Comparison of ENCODE assay signal across 8 cellular contexts in genomic region chr1:201739492-201740085, GRCh38.
DNase-seq lines count a peak whose midpoint lies in the region; TF ChIP-seq lines count a peak whose summit lies in the region.

No MANE protein-coding gene starts in this region.

- DNase-seq in NCI-H2029 (lab: John Stamatoyannopoulos, UW) = peak; percentile 47
- DNase-seq in NCI-H2029 treated with DMSO at 0.1 percent for 48 hours (lab: John Stamatoyannopoulos, UW) = no peak
- peak; percentile 75 for DNase-seq in SKM-1 (lab: John Stamatoyannopoulos, UW; ENCODE audit: unreplicated experiment)
- DNase-seq in amygdala (lab: John Stamatoyannopoulos, UW) = peak in 29 of 56 donors; percentile 23 to 71 (median 49)
- peak; percentile 86 for DNase-seq in hepatocyte (ENCODE audit: low spot score)
- DNase-seq in retina = peak; percentile 86
- no peak for DNase-seq in NCI-H1694 treated with DMSO at 0.1 percent for 48 hours (lab: John Stamatoyannopoulos, UW)
- DNase-seq in H4 (ENCODE audit: low spot score) = no peak

- H4K20me1 ChIP-seq in hepatocyte (ENCODE audit: insufficient read depth, poor library complexity, severe bottlenecking) = no peaks in the 10 kb centered on the region

- no peaks in the 10 kb centered on the region for H3K27me3 ChIP-seq in hepatocyte

- H3K4me1 ChIP-seq in hepatocyte (ENCODE audit: insufficient read depth) = peaks cover 23% of the 10 kb centered on the region

- H3K4me3 ChIP-seq in hepatocyte = peak overlapping the region; percentile 99

- WGBS in hepatocyte (ENCODE audit: low lambda C conversion rate, missing lambda C conversion rate) = 1% methylated on average over 37 of the region's 38 CpGs

- no peaks in the 10 kb centered on the region for H3K36me3 ChIP-seq in hepatocyte (replicated peaks; ENCODE audit: insufficient read depth, low read depth)

- no peaks in the 10 kb centered on the region for H3K9me3 ChIP-seq in hepatocyte (ENCODE audit: low read depth)

- H3K9me2 ChIP-seq in hepatocyte (replicated peaks; ENCODE audit: insufficient read depth) = no peaks in the 10 kb centered on the region

- peak overlapping the region; percentile 81 for H3K27ac ChIP-seq in hepatocyte

- TF ChIP-seq CTCF in hepatocyte (IDR thresholded peaks at IDR 0.05; ENCODE audit: poor library complexity) = no peak

- peak overlapping the region; percentile 88 for H2AFZ ChIP-seq in hepatocyte

- H3K79me2 ChIP-seq in hepatocyte = peaks cover 54% of the 10 kb centered on the region

- H3K4me2 ChIP-seq in hepatocyte = peak overlapping the region; percentile 86

Comparison
In these comparisons a context has a peak if more than half of its experiments do, and no peak if none do; other contexts are left out.
1. DNase-seq: peak in NCI-H2029 (single experiment), SKM-1 (single experiment), amygdala (29 of 56), hepatocyte (single experiment) and retina (single experiment); none in NCI-H2029 treated with DMSO at 0.1 percent for 48 hours (single experiment), NCI-H1694 treated with DMSO at 0.1 percent for 48 hours (single experiment) and H4 (single experiment).